ENCODE assay signal across 12 cellular contexts in genomic region chr11:78192223-78192719, GRCh38. TPM values are rescaled to one million over a fixed set of nuclear protein-coding genes. Genes with fewer than 3 reads are reported as not detected.
DNase-seq lines count a peak whose midpoint lies in the region; ATAC-seq and TF ChIP-seq lines count a peak whose summit lies in the region.
"Had no signal": no experiment of that assay in that cellular context is flagged by ENCODE, and none has a peak within 500 bp of the region (broad histone marks: within the 10 kb centered on the region; RNA-seq: fewer than 3 reads in every experiment).

No MANE protein-coding gene starts in this region.

- H3K27me3 ChIP-seq in right cardiac atrium (ENCODE audit: control insufficient read depth, insufficient read depth) (no peaks in the 10 kb centered on the region), foreskin keratinocyte (no peaks in the 10 kb centered on the region)

- no peak for ATAC-seq in right cardiac atrium
- ATAC-seq in left ventricle myocardium superior: no peak
- ATAC-seq in HG03097 (IDR thresholded peaks at IDR 0.05; ENCODE audit: low FRiP score, unreplicated experiment): no peak
- ATAC-seq in foreskin keratinocyte: no peak
- ATAC-seq: stimulated activated memory B cell treated with anti-CD40 and anti-IgM and Interleukin-4, amounts not matched to agents 10 μg/mL and 1 μg/mL and 100 μg/mL, for 72 hours had no signal

- intact Hi-C loops in right cardiac atrium (cut with DNase I) (no loop called here), left ventricle myocardium superior (cut with micrococcal nuclease) (no loop called here)
- intact Hi-C loops in activated T-helper 1 cell treated with anti-CD3 and anti-CD28 coated beads, Interleukin-12 subunit alpha, Interleukin-12 subunit beta, Interleukin-2, Interleukin-4 antibody, amounts not matched to agents 30 ng/mL and 10 ng/mL and 1 ng/mL, durations not matched to agents 14 hours and 24 hours and 36 hours (cut with micrococcal nuclease): no loop called here

- H3K27ac Mint-ChIP-seq in activated T-helper 1 cell treated with anti-CD3 and anti-CD28 coated beads, Interleukin-12 subunit alpha, Interleukin-12 subunit beta, Interleukin-2, Interleukin-4 antibody, amounts not matched to agents 30 ng/mL and 10 ng/mL and 1 ng/mL, durations not matched to agents 14 hours and 24 hours and 36 hours: peak overlapping the region; percentile 72
- peak overlapping the region; percentile 8 to 83 (median 65) for H3K27ac Mint-ChIP-seq in nephron
- H3K27ac Mint-ChIP-seq: stimulated activated memory B cell treated with anti-CD40 and anti-IgM and Interleukin-4, amounts not matched to agents 10 μg/mL and 1 μg/mL and 100 μg/mL, for 72 hours had no signal

- peaks cover 28% of the 10 kb centered on the region for H3K36me3 Mint-ChIP-seq in activated T-helper 1 cell treated with anti-CD3 and anti-CD28 coated beads, Interleukin-12 subunit alpha, Interleukin-12 subunit beta, Interleukin-2, Interleukin-4 antibody, amounts not matched to agents 30 ng/mL and 10 ng/mL and 1 ng/mL, durations not matched to agents 14 hours and 24 hours and 36 hours (ENCODE audit: low read depth)
- H3K36me3 Mint-ChIP-seq in nephron (ENCODE audit: low read depth): no peaks in the 10 kb centered on the region

- H3K27ac ChIP-seq in right cardiac atrium (ENCODE audit: low read length) (no peak overlapping the region), foreskin keratinocyte (no peak overlapping the region)

- no peak overlapping the region for H3K4me3 ChIP-seq in right cardiac atrium (ENCODE audit: low read length)

- no peaks in the 10 kb centered on the region for H3K9me3 Mint-ChIP-seq in activated T-helper 1 cell treated with anti-CD3 and anti-CD28 coated beads, Interleukin-12 subunit alpha, Interleukin-12 subunit beta, Interleukin-2, Interleukin-4 antibody, amounts not matched to agents 30 ng/mL and 10 ng/mL and 1 ng/mL, durations not matched to agents 14 hours and 24 hours and 36 hours
- H3K9me3 Mint-ChIP-seq in nephron: no peaks in the 10 kb centered on the region
- H3K9me3 Mint-ChIP-seq: stimulated activated memory B cell treated with anti-CD40 and anti-IgM and Interleukin-4, amounts not matched to agents 10 μg/mL and 1 μg/mL and 100 μg/mL, for 72 hours had no signal

- peaks cover 6% of the 10 kb centered on the region for H3K4me1 ChIP-seq in right cardiac atrium (ENCODE audit: control insufficient read depth, insufficient read depth, low read length)
- H3K4me1 ChIP-seq in foreskin keratinocyte: peaks cover 3% of the 10 kb centered on the region

- DNase-seq in right cardiac atrium (peak in 2 of 3 donors; percentile 26 to 60), left ventricle myocardium superior (no peak), occipital lobe (lab: John Stamatoyannopoulos, UW) (no peak), foreskin keratinocyte (no peak), GDM1 (lab: John Stamatoyannopoulos, UW) (no peak)
- no peak for DNase-seq in activated T-helper 1 cell treated with anti-CD3 and anti-CD28 coated beads, Interleukin-12 subunit alpha, Interleukin-12 subunit beta, Interleukin-2, Interleukin-4 antibody, amounts not matched to agents 30 ng/mL and 10 ng/mL and 1 ng/mL, durations not matched to agents 14 hours and 24 hours and 36 hours (ENCODE audit: low spot score)
- DNase-seq: activated CD8-positive, alpha-beta memory T cell treated with anti-CD3 and anti-CD28 coated beads, Interleukin-2, amount 50 U/mL, for 4 hours; anterior cingulate cortex; nucleus accumbens had no signal

- 58% methylated on average over 6 of the region's 6 CpGs for WGBS in right cardiac atrium

- peaks cover 60% of the 10 kb centered on the region for H3K4me1 Mint-ChIP-seq in activated T-helper 1 cell treated with anti-CD3 and anti-CD28 coated beads, Interleukin-12 subunit alpha, Interleukin-12 subunit beta, Interleukin-2, Interleukin-4 antibody, amounts not matched to agents 30 ng/mL and 10 ng/mL and 1 ng/mL, durations not matched to agents 14 hours and 24 hours and 36 hours (ENCODE audit: low read depth)
- peaks cover 60% of the 10 kb centered on the region for H3K4me1 Mint-ChIP-seq in nephron

- TF ChIP-seq CTCF in nephron (IDR thresholded peaks at IDR 0.05; ENCODE audit: unreplicated experiment in 3 of 3) (no peak), foreskin keratinocyte (conservative IDR thresholded peaks at IDR 0.05) (no peak)

- no peaks in the 10 kb centered on the region for H3K9me3 ChIP-seq in right cardiac atrium (ENCODE audit: control insufficient read depth, low read length)

- H3K27me3 Mint-ChIP-seq in activated T-helper 1 cell treated with anti-CD3 and anti-CD28 coated beads, Interleukin-12 subunit alpha, Interleukin-12 subunit beta, Interleukin-2, Interleukin-4 antibody, amounts not matched to agents 30 ng/mL and 10 ng/mL and 1 ng/mL, durations not matched to agents 14 hours and 24 hours and 36 hours (ENCODE audit: insufficient read depth): no peaks in the 10 kb centered on the region
- no peaks in the 10 kb centered on the region for H3K27me3 Mint-ChIP-seq in nephron (ENCODE audit: low read depth)
- H3K27me3 Mint-ChIP-seq: stimulated activated memory B cell treated with anti-CD40 and anti-IgM and Interleukin-4, amounts not matched to agents 10 μg/mL and 1 μg/mL and 100 μg/mL, for 72 hours had no signal

- no peak overlapping the region for H3K4me3 Mint-ChIP-seq in activated T-helper 1 cell treated with anti-CD3 and anti-CD28 coated beads, Interleukin-12 subunit alpha, Interleukin-12 subunit beta, Interleukin-2, Interleukin-4 antibody, amounts not matched to agents 30 ng/mL and 10 ng/mL and 1 ng/mL, durations not matched to agents 14 hours and 24 hours and 36 hours
- peak overlapping the region; percentile 20 to 59 (median 32) for H3K4me3 Mint-ChIP-seq in nephron
- H3K4me3 Mint-ChIP-seq: stimulated activated memory B cell treated with anti-CD40 and anti-IgM and Interleukin-4, amounts not matched to agents 10 μg/mL and 1 μg/mL and 100 μg/mL, for 72 hours had no signal

RNA-seq across cellular contexts. Expression of gene USP35, which starts 3.6 kb away (rescaled TPM):
- total RNA-seq in right cardiac atrium (10 to 100 TPM; 10.5 to 16.6 (median 12.1) TPM), left ventricle myocardium superior (4.7 TPM), occipital lobe (10.8 TPM), foreskin keratinocyte (5.2 and 6.1 TPM in 2 replicates)
- polyA plus RNA-seq in right cardiac atrium (7.5 TPM), foreskin keratinocyte (3.3 and 3.7 TPM in 2 replicates)
- total RNA-seq in activated T-helper 1 cell treated with anti-CD3 and anti-CD28 coated beads, Interleukin-12 subunit alpha, Interleukin-12 subunit beta, Interleukin-2, Interleukin-4 antibody, amounts not matched to agents 30 ng/mL and 10 ng/mL and 1 ng/mL, durations not matched to agents 14 hours and 24 hours and 36 hours: 11.8 and 14.0 TPM in 2 replicates

RNA-seq across cellular contexts. Expression of gene KCTD21, which starts 3.8 kb away (rescaled TPM):
- total RNA-seq in right cardiac atrium: 10 to 100 TPM in 2 of 4 donors, 1 to 10 TPM in 2; 8.4 to 10.7 (median 10.2) TPM
- 4.6 TPM for polyA plus RNA-seq in right cardiac atrium
- total RNA-seq in left ventricle myocardium superior: 8.5 TPM
- 10.7 and 12.0 TPM in 2 replicates for total RNA-seq in activated T-helper 1 cell treated with anti-CD3 and anti-CD28 coated beads, Interleukin-12 subunit alpha, Interleukin-12 subunit beta, Interleukin-2, Interleukin-4 antibody, amounts not matched to agents 30 ng/mL and 10 ng/mL and 1 ng/mL, durations not matched to agents 14 hours and 24 hours and 36 hours
- total RNA-seq in occipital lobe: 6.4 TPM
- 6.1 and 6.7 TPM in 2 replicates for total RNA-seq in foreskin keratinocyte
- polyA plus RNA-seq in foreskin keratinocyte: 3.8 and 3.9 TPM in 2 replicates

RNA-seq across cellular contexts. Expression of gene ALG8, which starts 52.8 kb away (rescaled TPM):
- total RNA-seq in right cardiac atrium (10 to 100 TPM; 13.2 to 26.0 (median 20.0) TPM), left ventricle myocardium superior (12.6 TPM), occipital lobe (55.2 TPM), foreskin keratinocyte (46.6 and 46.8 TPM in 2 replicates)
- polyA plus RNA-seq in right cardiac atrium (27.2 TPM), foreskin keratinocyte (41.8 and 45.1 TPM in 2 replicates)
- total RNA-seq in activated T-helper 1 cell treated with anti-CD3 and anti-CD28 coated beads, Interleukin-12 subunit alpha, Interleukin-12 subunit beta, Interleukin-2, Interleukin-4 antibody, amounts not matched to agents 30 ng/mL and 10 ng/mL and 1 ng/mL, durations not matched to agents 14 hours and 24 hours and 36 hours: 57.9 and 74.2 TPM in 2 replicates

Comparison
In these comparisons a context has a peak if more than half of its experiments do, and no peak if none do; other contexts are left out.
1. DNase-seq: peak in right cardiac atrium (2 of 3); none in left ventricle myocardium superior (single experiment), activated T-helper 1 cell treated with anti-CD3 and anti-CD28 coated beads, Interleukin-12 subunit alpha, Interleukin-12 subunit beta, Interleukin-2, Interleukin-4 antibody, amounts not matched to agents 30 ng/mL and 10 ng/mL and 1 ng/mL, durations not matched to agents 14 hours and 24 hours and 36 hours (single experiment), occipital lobe (single experiment), foreskin keratinocyte (0 of 2) and GDM1 (single experiment).